In the genomic region with DNA sequence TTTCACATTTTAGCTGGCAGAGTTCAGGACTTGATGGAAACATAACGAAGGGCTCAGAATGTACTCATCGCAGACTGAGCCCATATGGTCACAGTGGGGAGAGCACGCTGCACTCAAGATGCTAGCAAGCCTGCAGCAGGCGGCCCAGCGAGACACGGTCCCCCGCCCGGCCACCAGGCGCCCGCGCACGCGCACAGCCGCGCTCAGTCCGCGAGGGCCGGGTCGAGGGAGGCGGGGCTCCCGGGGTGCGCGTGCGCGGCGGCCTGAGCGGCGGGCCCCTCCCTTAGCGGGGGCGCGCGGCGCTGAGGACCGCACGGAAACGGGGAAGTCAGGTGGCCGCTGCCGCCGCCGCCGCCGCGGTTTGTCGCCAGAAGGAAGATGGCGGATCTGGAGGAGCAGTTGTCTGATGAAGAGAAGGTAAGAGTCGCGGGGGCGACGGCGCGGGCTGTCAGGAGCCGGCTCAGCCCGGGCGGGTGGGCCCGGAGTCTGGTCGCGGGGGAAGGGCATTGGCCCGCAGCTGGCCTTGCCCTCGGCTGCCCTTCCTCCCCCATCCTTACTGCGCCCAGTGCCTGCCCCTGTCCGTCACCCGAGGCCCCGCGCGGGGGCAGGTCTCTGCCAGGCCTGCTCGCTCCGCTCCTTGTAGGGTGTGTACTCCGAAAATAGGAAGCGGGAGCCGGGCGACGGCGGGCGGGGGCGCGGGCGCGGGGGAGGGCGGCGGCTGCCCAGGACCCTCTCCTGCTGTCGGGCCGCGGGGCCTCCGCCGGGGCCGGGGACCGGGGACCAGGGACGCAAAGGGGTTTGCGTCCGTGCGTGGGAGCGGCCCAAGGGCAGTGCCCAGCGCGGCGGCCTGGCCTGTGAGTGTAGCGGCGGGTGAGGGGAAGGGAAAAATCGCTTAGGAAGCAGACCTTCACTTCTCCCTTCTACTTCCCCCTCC, we compare ENCODE assay signal across 8 cellular contexts. TPM values are rescaled to one million over a fixed set of nuclear protein-coding genes. Genes with fewer than 3 reads are reported as not detected.
DNase-seq lines count a peak whose midpoint lies in the region; ATAC-seq, FAIRE-seq and TF ChIP-seq lines count a peak whose summit lies in the region.

A gene (plus strand): TSS at position 354 of the 934 bp plus-strand sequence. CDS start 25 bp downstream, at position 379.

- H3K27me3 ChIP-seq in right atrium auricular region (no peaks in the 10 kb centered on the region), uterus (no peaks in the 10 kb centered on the region)

- H3K27ac ChIP-seq in right atrium auricular region (peak within 1 kb of the TSS; percentile 97 to 99), uterus (peak within 1 kb of the TSS; percentile 96 to 97)

- H3K36me3 ChIP-seq in right atrium auricular region: no peaks in the 10 kb centered on the region
- H3K36me3 ChIP-seq in uterus: no peaks in the 10 kb centered on the region

- ATAC-seq in HG02973 (IDR thresholded peaks at IDR 0.05; ENCODE audit: unreplicated experiment): peak; percentile 91

- H3K9me3 ChIP-seq in right atrium auricular region (no peaks in the 10 kb centered on the region), uterus (no peaks in the 10 kb centered on the region)

- H3K4me1 ChIP-seq in right atrium auricular region (peaks cover 0 to 31% of the 10 kb centered on the region in 2 donors), uterus (peaks cover 0 to 4% of the 10 kb centered on the region in 2 donors)

- TF ChIP-seq CTCF in right atrium auricular region (IDR thresholded peaks at IDR 0.05) (peak; percentile 19 to 42), uterus (IDR thresholded peaks at IDR 0.05) (peak; percentile 13 to 93 (median 70))

- DNase-seq in GM18507 (ENCODE audit: extremely low spot score, insufficient read length, low read depth) (peak; percentile 99), NCI-H1930 (lab: John Stamatoyannopoulos, UW) (peak; percentile 86 to 95), anterior cingulate cortex (lab: John Stamatoyannopoulos, UW) (peak; percentile 43 to 95 (median 88)), right atrium auricular region (ENCODE audit: low spot score) (peak; percentile 91), putamen (ENCODE audit: low spot score) (peak; percentile 93), uterus (peak; percentile 87 to 93)

- intact Hi-C loops in T-helper 2 cell treated with Interferon-gamma antibody and Interleukin-4, amounts not matched to agents 100 ng/mL and 5 ng/mL, for 36 hours (cut with micrococcal nuclease): loop anchor here (1.0 to 5.0 kb wide), 7 partner anchors 9 to 1940 kb away; a partner anchor contains a TSS
- intact Hi-C loops in uterus (cut with DNase I; ENCODE audit: low total_unique reads): no loop called here

- peak; percentile 74 to 85 for TF ChIP-seq POLR2A in uterus (IDR thresholded peaks at IDR 0.05)

- peak; percentile 77 for FAIRE-seq in GM18507 (lab: Jason Lieb, UNC)

- H3K4me3 ChIP-seq in right atrium auricular region: peak within 1 kb of the TSS; percentile 71 to 90
- peak within 1 kb of the TSS; percentile 81 to 89 for H3K4me3 ChIP-seq in uterus

RNA-seq across cellular contexts. Expression of the gene that starts here (rescaled TPM):
- total RNA-seq in T-helper 2 cell treated with Interferon-gamma antibody and Interleukin-4, amounts not matched to agents 100 ng/mL and 5 ng/mL, for 36 hours: 127 and 130 TPM in 2 replicates
- 100 to 1,000 TPM; 127 to 148 TPM for total RNA-seq in right atrium auricular region
- 100 to 1,000 TPM; 142 to 467 (median 219) TPM for total RNA-seq in uterus

Comparison
In these comparisons a context has a peak if more than half of its experiments do, and no peak if none do; other contexts are left out.
1. Peak in every context shown above with its lines: DNase-seq, ATAC-seq, H3K4me3 ChIP-seq and H3K27ac ChIP-seq.